ENCODE assay signal across 12 cellular contexts in genomic region chr2:152420923-152421322, GRCh38.
DNase-seq lines count a peak whose midpoint lies in the region; ATAC-seq, FAIRE-seq and TF ChIP-seq lines count a peak whose summit lies in the region.
"Had no signal": no experiment of that assay in that cellular context is flagged by ENCODE, and none has a peak within 500 bp of the region (broad histone marks: within the 10 kb centered on the region; RNA-seq: fewer than 3 reads in every experiment).

No MANE protein-coding gene starts in this region.

- H2AFZ ChIP-seq in HepG2 (ENCODE audit: low read length), result no peak overlapping the region

- WGBS in HepG2 (ENCODE audit: low lambda C conversion rate), result over 99% methylated on average over 7 of the region's 7 CpGs
- 84 to 89% methylated on average over 7 of the region's 7 CpGs for WGBS in transverse colon (ENCODE audit: low coverage in 1 of 2), 2 donors

- intact Hi-C loops in HepG2 (cut with micrococcal nuclease; ENCODE audit: unreplicated experiment), result no loop called here
- intact Hi-C loops in transverse colon (cut with DNase I; ENCODE audit: low total_unique reads), result no loop called here
- intact Hi-C loops in activated T-helper 2 cell treated with anti-CD3 and anti-CD28 coated beads, Interferon-gamma antibody, Interleukin-2, Interleukin-4, amounts not matched to agents 10 μg/mL and 5 μg/mL and 100 μg/mL, durations not matched to agents 14 hours and 24 hours and 36 hours (cut with micrococcal nuclease), result loop anchor here (1.0 kb wide), 1 partner anchor 24 kb away; no protein-coding TSS in a partner anchor

- peaks cover 25% of the 10 kb centered on the region for H3K4me1 Mint-ChIP-seq in activated T-helper 2 cell treated with anti-CD3 and anti-CD28 coated beads, Interferon-gamma antibody, Interleukin-2, Interleukin-4, amounts not matched to agents 10 μg/mL and 5 μg/mL and 100 μg/mL, durations not matched to agents 14 hours and 24 hours and 36 hours (ENCODE audit: low read depth)

- no peaks in the 10 kb centered on the region for H3K27me3 Mint-ChIP-seq in activated T-helper 2 cell treated with anti-CD3 and anti-CD28 coated beads, Interferon-gamma antibody, Interleukin-2, Interleukin-4, amounts not matched to agents 10 μg/mL and 5 μg/mL and 100 μg/mL, durations not matched to agents 14 hours and 24 hours and 36 hours (ENCODE audit: low read depth)
- H3K27me3 Mint-ChIP-seq: progenitor cell of endocrine pancreas had no signal

- H3K4me3 ChIP-seq in HepG2 (replicated peaks in 1 of 3; ENCODE audit: insufficient read depth in 1 of 3, low read depth in 2 of 3, low read length in 3 of 3) (no peak overlapping the region), transverse colon (no peak overlapping the region)

- TF ChIP-seq EP300 in HepG2 (IDR thresholded peaks at IDR 0.05; ENCODE audit: low read depth in 2 of 2, low read length in 2 of 2), result no peak
- no peak for TF ChIP-seq EP300 in HepG2 (CRISPR knock-in tag; IDR thresholded peaks at IDR 0.05; ENCODE audit: borderline replicate concordance)
- TF ChIP-seq EP300 in transverse colon (IDR thresholded peaks at IDR 0.05; ENCODE audit: low read depth), result no peak

- H3K27ac ChIP-seq in angular gyrus (ENCODE audit: low read depth, low read length) (peak overlapping the region; percentile 78), HepG2 (ENCODE audit: extremely low read length, insufficient read depth, low read length) (peak overlapping the region; percentile 11), transverse colon (peak overlapping the region; percentile 47 to 61 (median 52))

- DNase-seq in NOMO-1 (lab: John Stamatoyannopoulos, UW; ENCODE audit: unreplicated experiment in 2 of 2) (peak; percentile 35 to 53), NOMO-1 treated with dmso at 0.1 percent for 144 hours (lab: John Stamatoyannopoulos, UW; ENCODE audit: unreplicated experiment) (no peak), HepG2 (ENCODE audit: low spot score) (no peak), transverse colon (no peak), GM19239 (ENCODE audit: insufficient read length, low spot score) (no peak), NCI-H69 (lab: John Stamatoyannopoulos, UW) (no peak)
- DNase-seq in activated T-helper 2 cell treated with anti-CD3 and anti-CD28 coated beads, Interferon-gamma antibody, Interleukin-2, Interleukin-4, amounts not matched to agents 10 μg/mL and 5 μg/mL and 100 μg/mL, durations not matched to agents 14 hours and 24 hours and 36 hours (ENCODE audit: low spot score), result no peak
- DNase-seq: activated naive CD8-positive, alpha-beta T cell treated with anti-CD3 and anti-CD28 coated beads for 36 hours; DMS 273 treated with DMSO at 0.1 percent for 48 hours; glutamatergic neuron had no signal

- H3K36me3 Mint-ChIP-seq in activated T-helper 2 cell treated with anti-CD3 and anti-CD28 coated beads, Interferon-gamma antibody, Interleukin-2, Interleukin-4, amounts not matched to agents 10 μg/mL and 5 μg/mL and 100 μg/mL, durations not matched to agents 14 hours and 24 hours and 36 hours (ENCODE audit: low read depth), result peaks cover 10% of the 10 kb centered on the region
- H3K36me3 Mint-ChIP-seq: activated naive CD8-positive, alpha-beta T cell treated with anti-CD3 and anti-CD28 coated beads for 36 hours had no signal

- H3K27ac Mint-ChIP-seq in activated T-helper 2 cell treated with anti-CD3 and anti-CD28 coated beads, Interferon-gamma antibody, Interleukin-2, Interleukin-4, amounts not matched to agents 10 μg/mL and 5 μg/mL and 100 μg/mL, durations not matched to agents 14 hours and 24 hours and 36 hours, result no peak overlapping the region
- H3K27ac Mint-ChIP-seq: activated naive CD8-positive, alpha-beta T cell treated with anti-CD3 and anti-CD28 coated beads for 36 hours had no signal

- CTCF ChIA-PET in HepG2 (lab: Yijun Ruan, JAX; ENCODE audit: low intra/inter-chr PET ratio, low total read pairs), result no interaction called here

- TF ChIP-seq POLR2A in HepG2 (IDR thresholded peaks at IDR 0.05; ENCODE audit: insufficient read depth in 1 of 2, low read depth in 2 of 2, low read length in 2 of 2) (no peak), transverse colon (IDR thresholded peaks at IDR 0.05) (no peak)

- no peaks in the 10 kb centered on the region for H3K27me3 ChIP-seq in HepG2 (ENCODE audit: control insufficient read depth in 1 of 2, insufficient read depth in 2 of 2, low read length in 2 of 2)
- no peaks in the 10 kb centered on the region for H3K27me3 ChIP-seq in transverse colon

- H3K9me3 ChIP-seq in HepG2 (ENCODE audit: low read length), result no peaks in the 10 kb centered on the region
- no peaks in the 10 kb centered on the region for H3K9me3 ChIP-seq in transverse colon

- no peak overlapping the region for H3K9ac ChIP-seq in HepG2 (ENCODE audit: insufficient read depth, low read depth, low read length)

- peaks cover 69% of the 10 kb centered on the region for H3K4me1 ChIP-seq in HepG2 (ENCODE audit: insufficient read depth, low read length)
- peaks cover 0 to 20% (median 2%) of the 10 kb centered on the region in 4 donors for H3K4me1 ChIP-seq in transverse colon

- BruUV-seq in HepG2 (replicated peaks; lab: Mats Ljungman, UMichigan), result no TSS peak

- ATAC-seq in HepG2, result no peak

- H3K4me3 Mint-ChIP-seq in activated T-helper 2 cell treated with anti-CD3 and anti-CD28 coated beads, Interferon-gamma antibody, Interleukin-2, Interleukin-4, amounts not matched to agents 10 μg/mL and 5 μg/mL and 100 μg/mL, durations not matched to agents 14 hours and 24 hours and 36 hours (ENCODE audit: low read depth), result no peak overlapping the region
- H3K4me3 Mint-ChIP-seq: activated naive CD8-positive, alpha-beta T cell treated with anti-CD3 and anti-CD28 coated beads for 36 hours had no signal

- POLR2A ChIA-PET in HepG2 (lab: Yijun Ruan, JAX), result interaction anchor here (1.0 to 1.5 kb wide), 3 partner anchors 11 to 16 kb away, joined by 3 to 11 read pairs (median 3); no protein-coding TSS in a partner anchor

- peaks cover 89% of the 10 kb centered on the region for H3K79me2 ChIP-seq in HepG2 (ENCODE audit: insufficient read depth, low read length)

- 0 out of 2 replicates have a peak overlapping the region, but pooled peaks have one; percentile 8 for H3K4me2 ChIP-seq in HepG2 (ENCODE audit: low read depth, low read length)

- peaks cover 6 to 11% of the 10 kb centered on the region in 2 experiments; a peak in 3 of 5 replicates for H3K36me3 ChIP-seq in HepG2 (replicated peaks in 1 of 2; ENCODE audit: control insufficient read depth in 1 of 2, insufficient read depth in 2 of 2, low read length in 2 of 2)
- H3K36me3 ChIP-seq in transverse colon, result no peaks in the 10 kb centered on the region

- peaks cover 4% of the 10 kb centered on the region for H4K20me1 ChIP-seq in HepG2 (ENCODE audit: insufficient read depth, low read length)

- TF ChIP-seq CTCF in HepG2 (CRISPR knock-in tag; IDR thresholded peaks at IDR 0.05) (no peak), transverse colon (IDR thresholded peaks at IDR 0.05) (no peak)

- in situ Hi-C loops in HepG2 (cut with HindIII; ENCODE audit: extremely low pct_ligation_motif_present, low pct_unique_long_range_greater_than_20kb), result no loop called here
- in situ Hi-C loops in transverse colon (cut with MboI; ENCODE audit: low pct_ligation_motif_present in 1 of 4, low pct_unique_long_range_greater_than_20kb in 1 of 4, low sequenced_read_pairs in 3 of 4), result no loop called here

- FAIRE-seq in HepG2 (lab: Jason Lieb, UNC), result no peak
- no peak for FAIRE-seq in GM19239 (lab: Jason Lieb, UNC)

- no peak for TF ChIP-seq RAD21 in HepG2 (CRISPR knock-in tag; IDR thresholded peaks at IDR 0.05)

- no peaks in the 10 kb centered on the region for H3K9me3 Mint-ChIP-seq in activated T-helper 2 cell treated with anti-CD3 and anti-CD28 coated beads, Interferon-gamma antibody, Interleukin-2, Interleukin-4, amounts not matched to agents 10 μg/mL and 5 μg/mL and 100 μg/mL, durations not matched to agents 14 hours and 24 hours and 36 hours
- H3K9me3 Mint-ChIP-seq: activated naive CD8-positive, alpha-beta T cell treated with anti-CD3 and anti-CD28 coated beads for 36 hours had no signal

TF ChIP-seq in HepG2, 621 proteins besides CTCF, POLR2A, EP300 and RAD21:
- TF ChIP-seq MAFK (conservative IDR thresholded peaks at IDR 0.05 in 1 of 2, IDR thresholded peaks at IDR 0.05 in 1 of 2; ENCODE audit: low read length in 2 of 2) (no peak), ZNF333 (CRISPR knock-in tag; IDR thresholded peaks at IDR 0.05; ENCODE audit: borderline replicate concordance) (no peak), ZNF557 (CRISPR knock-in tag; IDR thresholded peaks at IDR 0.05) (no peak), PPARG (CRISPR knock-in tag; conservative IDR thresholded peaks at IDR 0.05) (no peak), KLF13 (CRISPR knock-in tag; IDR thresholded peaks at IDR 0.05) (no peak), ZIK1 (CRISPR knock-in tag; IDR thresholded peaks at IDR 0.05; ENCODE audit: borderline replicate concordance, low read depth) (no peak), CENPX (CRISPR knock-in tag; IDR thresholded peaks at IDR 0.05) (no peak), HOXD1 (CRISPR knock-in tag; IDR thresholded peaks at IDR 0.05) (no peak), RCOR2 (CRISPR knock-in tag; IDR thresholded peaks at IDR 0.05) (no peak), TBX3 (IDR thresholded peaks at IDR 0.05; ENCODE audit: borderline replicate concordance) (no peak)
- TF ChIP-seq, protein P1, sequence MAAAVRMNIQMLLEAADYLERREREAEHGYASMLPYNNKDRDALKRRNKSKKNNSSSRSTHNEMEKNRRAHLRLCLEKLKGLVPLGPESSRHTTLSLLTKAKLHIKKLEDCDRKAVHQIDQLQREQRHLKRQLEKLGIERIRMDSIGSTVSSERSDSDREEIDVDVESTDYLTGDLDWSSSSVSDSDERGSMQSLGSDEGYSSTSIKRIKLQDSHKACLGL (CRISPR knock-in tag; IDR thresholded peaks at IDR 0.05), result no peak
- TF ChIP-seq, protein P2, sequence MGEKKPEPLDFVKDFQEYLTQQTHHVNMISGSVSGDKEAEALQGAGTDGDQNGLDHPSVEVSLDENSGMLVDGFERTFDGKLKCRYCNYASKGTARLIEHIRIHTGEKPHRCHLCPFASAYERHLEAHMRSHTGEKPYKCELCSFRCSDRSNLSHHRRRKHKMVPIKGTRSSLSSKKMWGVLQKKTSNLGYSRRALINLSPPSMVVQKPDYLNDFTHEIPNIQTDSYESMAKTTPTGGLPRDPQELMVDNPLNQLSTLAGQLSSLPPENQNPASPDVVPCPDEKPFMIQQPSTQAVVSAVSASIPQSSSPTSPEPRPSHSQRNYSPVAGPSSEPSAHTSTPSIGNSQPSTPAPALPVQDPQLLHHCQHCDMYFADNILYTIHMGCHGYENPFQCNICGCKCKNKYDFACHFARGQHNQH (CRISPR knock-in tag; IDR thresholded peaks at IDR 0.05), result no peak

Comparison
In these comparisons a context has a peak if more than half of its experiments do, and no peak if none do; other contexts are left out.
1. DNase-seq: peak in NOMO-1 (2 of 2); none in NOMO-1 treated with dmso at 0.1 percent for 144 hours (single experiment), HepG2 (single experiment), transverse colon (single experiment), GM19239 (single experiment), NCI-H69 (single experiment) and activated T-helper 2 cell treated with anti-CD3 and anti-CD28 coated beads, Interferon-gamma antibody, Interleukin-2, Interleukin-4, amounts not matched to agents 10 μg/mL and 5 μg/mL and 100 μg/mL, durations not matched to agents 14 hours and 24 hours and 36 hours (single experiment).
2. H3K27ac ChIP-seq: peak in every context shown above with its lines; median percentile 78 in angular gyrus; 52 in transverse colon; 11 in HepG2.